In the genomic region with DNA sequence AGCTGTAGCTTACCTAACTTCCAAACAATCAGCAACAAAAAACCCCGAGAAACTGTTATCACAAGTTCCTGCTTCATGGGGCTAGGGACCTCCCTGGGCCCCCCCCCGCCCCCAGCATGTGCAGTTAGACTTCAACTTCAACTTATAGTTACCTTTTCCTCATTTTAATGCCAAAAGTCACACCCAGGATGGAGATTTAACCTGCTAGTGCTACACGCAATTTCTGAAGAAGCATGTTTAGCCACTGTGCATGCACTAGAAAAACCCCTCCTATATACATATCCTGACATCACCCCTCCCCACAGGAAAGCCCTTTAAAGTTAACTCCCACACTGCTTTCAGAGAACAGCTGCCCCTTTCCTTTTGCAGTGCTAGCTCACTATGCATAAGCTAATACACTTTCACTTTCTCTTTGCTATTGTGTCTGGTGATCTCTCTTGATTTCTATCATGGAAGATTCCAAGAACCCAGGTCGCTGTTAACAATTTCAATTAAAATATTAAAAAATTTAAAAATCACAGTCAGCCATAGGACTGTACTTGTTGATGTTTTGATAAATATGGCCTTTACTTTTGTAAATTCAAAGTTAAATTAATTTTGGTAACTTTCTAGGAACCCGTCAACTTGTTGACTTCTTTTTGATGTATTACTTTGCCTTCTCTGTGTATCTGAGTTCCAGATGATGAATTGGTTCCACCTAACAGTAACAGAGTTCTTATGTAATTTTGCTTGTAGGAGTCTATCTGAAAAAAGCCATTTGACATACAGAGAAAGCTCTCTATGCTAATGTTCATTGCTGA, we compare ENCODE assay signal across 1 cellular context.
TF ChIP-seq lines count a peak whose summit lies in the region.

No MANE protein-coding gene starts in this region.

TF ChIP-seq in GM12878, 131 proteins besides CTCF, POLR2A, EP300 and RAD21 (continued from another document and continues in another):
- TF ChIP-seq, protein P1, sequence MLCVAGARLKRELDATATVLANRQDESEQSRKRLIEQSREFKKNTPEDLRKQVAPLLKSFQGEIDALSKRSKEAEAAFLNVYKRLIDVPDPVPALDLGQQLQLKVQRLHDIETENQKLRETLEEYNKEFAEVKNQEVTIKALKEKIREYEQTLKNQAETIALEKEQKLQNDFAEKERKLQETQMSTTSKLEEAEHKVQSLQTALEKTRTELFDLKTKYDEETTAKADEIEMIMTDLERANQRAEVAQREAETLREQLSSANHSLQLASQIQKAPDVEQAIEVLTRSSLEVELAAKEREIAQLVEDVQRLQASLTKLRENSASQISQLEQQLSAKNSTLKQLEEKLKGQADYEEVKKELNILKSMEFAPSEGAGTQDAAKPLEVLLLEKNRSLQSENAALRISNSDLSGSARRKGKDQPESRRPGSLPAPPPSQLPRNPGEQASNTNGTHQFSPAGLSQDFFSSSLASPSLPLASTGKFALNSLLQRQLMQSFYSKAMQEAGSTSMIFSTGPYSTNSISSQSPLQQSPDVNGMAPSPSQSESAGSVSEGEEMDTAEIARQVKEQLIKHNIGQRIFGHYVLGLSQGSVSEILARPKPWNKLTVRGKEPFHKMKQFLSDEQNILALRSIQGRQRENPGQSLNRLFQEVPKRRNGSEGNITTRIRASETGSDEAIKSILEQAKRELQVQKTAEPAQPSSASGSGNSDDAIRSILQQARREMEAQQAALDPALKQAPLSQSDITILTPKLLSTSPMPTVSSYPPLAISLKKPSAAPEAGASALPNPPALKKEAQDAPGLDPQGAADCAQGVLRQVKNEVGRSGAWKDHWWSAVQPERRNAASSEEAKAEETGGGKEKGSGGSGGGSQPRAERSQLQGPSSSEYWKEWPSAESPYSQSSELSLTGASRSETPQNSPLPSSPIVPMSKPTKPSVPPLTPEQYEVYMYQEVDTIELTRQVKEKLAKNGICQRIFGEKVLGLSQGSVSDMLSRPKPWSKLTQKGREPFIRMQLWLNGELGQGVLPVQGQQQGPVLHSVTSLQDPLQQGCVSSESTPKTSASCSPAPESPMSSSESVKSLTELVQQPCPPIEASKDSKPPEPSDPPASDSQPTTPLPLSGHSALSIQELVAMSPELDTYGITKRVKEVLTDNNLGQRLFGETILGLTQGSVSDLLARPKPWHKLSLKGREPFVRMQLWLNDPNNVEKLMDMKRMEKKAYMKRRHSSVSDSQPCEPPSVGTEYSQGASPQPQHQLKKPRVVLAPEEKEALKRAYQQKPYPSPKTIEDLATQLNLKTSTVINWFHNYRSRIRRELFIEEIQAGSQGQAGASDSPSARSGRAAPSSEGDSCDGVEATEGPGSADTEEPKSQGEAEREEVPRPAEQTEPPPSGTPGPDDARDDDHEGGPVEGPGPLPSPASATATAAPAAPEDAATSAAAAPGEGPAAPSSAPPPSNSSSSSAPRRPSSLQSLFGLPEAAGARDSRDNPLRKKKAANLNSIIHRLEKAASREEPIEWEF (IDR thresholded peaks at IDR 0.05; ENCODE audit: insufficient replicate concordance, low read depth, low read length) = no peak
- TF ChIP-seq CBX5 (IDR thresholded peaks at IDR 0.05; ENCODE audit: low read depth) (no peak), GABPA (IDR thresholded peaks at IDR 0.05; ENCODE audit: low read depth) (peak; percentile 65), ATF3 (IDR thresholded peaks at IDR 0.05; ENCODE audit: borderline replicate concordance, extremely low read depth, low read depth, low read length) (no peak), PAX5 (IDR thresholded peaks at IDR 0.05; ENCODE audit: borderline replicate concordance, low read depth, low read length) (peak; percentile 28; the same call in 1 of the 2 replicates), RELA (IDR thresholded peaks at IDR 0.05; ENCODE audit: borderline replicate concordance, partially characterized antibody) (no peak), HDGF (IDR thresholded peaks at IDR 0.05) (no peak), CHD1 (IDR thresholded peaks at IDR 0.05; ENCODE audit: low read depth, low read length) (no peak), NFYA (IDR thresholded peaks at IDR 0.05; ENCODE audit: borderline replicate concordance, low read depth, low read length) (no peak), ZNF207 (IDR thresholded peaks at IDR 0.05; ENCODE audit: borderline replicate concordance) (no peak), SP1 (IDR thresholded peaks at IDR 0.05; ENCODE audit: low read depth, low read length) (no peak), SREBF2 (IDR thresholded peaks at IDR 0.05; ENCODE audit: low read length) (no peak), SMAD1 (IDR thresholded peaks at IDR 0.05; ENCODE audit: low read depth, partially characterized antibody) (no peak), NR2F1 (conservative IDR thresholded peaks at IDR 0.05) (peak; percentile 32; the same call in 1 of the 2 replicates), IKZF1 (conservative IDR thresholded peaks at IDR 0.05) (peak; percentile 54), SUPT20H (IDR thresholded peaks at IDR 0.05; ENCODE audit: borderline replicate concordance, control insufficient read depth, low read depth, low read length) (no peak), ELK1 (IDR thresholded peaks at IDR 0.05; ENCODE audit: low read depth, low read length) (0 out of 2 replicates have a peak, but pooled peaks have one; percentile 32), BACH1 (IDR thresholded peaks at IDR 0.05; ENCODE audit: borderline replicate concordance) (no peak), NFIC (IDR thresholded peaks at IDR 0.05; ENCODE audit: low read depth, low read length) (peak; percentile 88), NFXL1 (IDR thresholded peaks at IDR 0.05; ENCODE audit: borderline replicate concordance) (no peak), MTA3 (IDR thresholded peaks at IDR 0.05; ENCODE audit: borderline replicate concordance, low read length) (peak; percentile 84; the same call in 1 of the 2 replicates), BCL11A (IDR thresholded peaks at IDR 0.05; ENCODE audit: low read depth, low read length) (peak; percentile 36; the same call in 1 of the 2 replicates), CBFB (IDR thresholded peaks at IDR 0.05; ENCODE audit: low read depth) (peak; percentile 35; the same call in 1 of the 2 replicates), SRF (IDR thresholded peaks at IDR 0.05; ENCODE audit: low read depth in 2 of 2, low read length in 2 of 2) (peak in 1 of 2 experiments; percentile 69; a peak in 1 of 4 replicates), BHLHE40 (IDR thresholded peaks at IDR 0.05; ENCODE audit: borderline replicate concordance in 1 of 2, low read depth in 2 of 2, low read length in 1 of 2) (peak; percentile 71 to 77), FOXM1 (IDR thresholded peaks at IDR 0.05; ENCODE audit: low read depth, low read length) (peak; percentile 91), MEF2B (IDR thresholded peaks at IDR 0.05; ENCODE audit: partially characterized antibody, poor library complexity, severe bottlenecking) (peak; percentile 48), CEBPB (IDR thresholded peaks at IDR 0.05; ENCODE audit: borderline replicate concordance in 1 of 2, low read depth in 2 of 2, low read length in 2 of 2) (no peak), KDM1A (IDR thresholded peaks at IDR 0.05; ENCODE audit: borderline replicate concordance) (no peak), RB1 (IDR thresholded peaks at IDR 0.05; ENCODE audit: borderline replicate concordance) (no peak), IRF4 (IDR thresholded peaks at IDR 0.05; ENCODE audit: low read depth, low read length) (peak; percentile 80)
- TF ChIP-seq, protein P2, sequence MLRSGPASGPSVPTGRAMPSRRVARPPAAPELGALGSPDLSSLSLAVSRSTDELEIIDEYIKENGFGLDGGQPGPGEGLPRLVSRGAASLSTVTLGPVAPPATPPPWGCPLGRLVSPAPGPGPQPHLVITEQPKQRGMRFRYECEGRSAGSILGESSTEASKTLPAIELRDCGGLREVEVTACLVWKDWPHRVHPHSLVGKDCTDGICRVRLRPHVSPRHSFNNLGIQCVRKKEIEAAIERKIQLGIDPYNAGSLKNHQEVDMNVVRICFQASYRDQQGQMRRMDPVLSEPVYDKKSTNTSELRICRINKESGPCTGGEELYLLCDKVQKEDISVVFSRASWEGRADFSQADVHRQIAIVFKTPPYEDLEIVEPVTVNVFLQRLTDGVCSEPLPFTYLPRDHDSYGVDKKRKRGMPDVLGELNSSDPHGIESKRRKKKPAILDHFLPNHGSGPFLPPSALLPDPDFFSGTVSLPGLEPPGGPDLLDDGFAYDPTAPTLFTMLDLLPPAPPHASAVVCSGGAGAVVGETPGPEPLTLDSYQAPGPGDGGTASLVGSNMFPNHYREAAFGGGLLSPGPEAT (IDR thresholded peaks at IDR 0.05; ENCODE audit: low read depth) = peak; percentile 73; the same call in 1 of the 2 replicates
- TF ChIP-seq, protein P3, sequence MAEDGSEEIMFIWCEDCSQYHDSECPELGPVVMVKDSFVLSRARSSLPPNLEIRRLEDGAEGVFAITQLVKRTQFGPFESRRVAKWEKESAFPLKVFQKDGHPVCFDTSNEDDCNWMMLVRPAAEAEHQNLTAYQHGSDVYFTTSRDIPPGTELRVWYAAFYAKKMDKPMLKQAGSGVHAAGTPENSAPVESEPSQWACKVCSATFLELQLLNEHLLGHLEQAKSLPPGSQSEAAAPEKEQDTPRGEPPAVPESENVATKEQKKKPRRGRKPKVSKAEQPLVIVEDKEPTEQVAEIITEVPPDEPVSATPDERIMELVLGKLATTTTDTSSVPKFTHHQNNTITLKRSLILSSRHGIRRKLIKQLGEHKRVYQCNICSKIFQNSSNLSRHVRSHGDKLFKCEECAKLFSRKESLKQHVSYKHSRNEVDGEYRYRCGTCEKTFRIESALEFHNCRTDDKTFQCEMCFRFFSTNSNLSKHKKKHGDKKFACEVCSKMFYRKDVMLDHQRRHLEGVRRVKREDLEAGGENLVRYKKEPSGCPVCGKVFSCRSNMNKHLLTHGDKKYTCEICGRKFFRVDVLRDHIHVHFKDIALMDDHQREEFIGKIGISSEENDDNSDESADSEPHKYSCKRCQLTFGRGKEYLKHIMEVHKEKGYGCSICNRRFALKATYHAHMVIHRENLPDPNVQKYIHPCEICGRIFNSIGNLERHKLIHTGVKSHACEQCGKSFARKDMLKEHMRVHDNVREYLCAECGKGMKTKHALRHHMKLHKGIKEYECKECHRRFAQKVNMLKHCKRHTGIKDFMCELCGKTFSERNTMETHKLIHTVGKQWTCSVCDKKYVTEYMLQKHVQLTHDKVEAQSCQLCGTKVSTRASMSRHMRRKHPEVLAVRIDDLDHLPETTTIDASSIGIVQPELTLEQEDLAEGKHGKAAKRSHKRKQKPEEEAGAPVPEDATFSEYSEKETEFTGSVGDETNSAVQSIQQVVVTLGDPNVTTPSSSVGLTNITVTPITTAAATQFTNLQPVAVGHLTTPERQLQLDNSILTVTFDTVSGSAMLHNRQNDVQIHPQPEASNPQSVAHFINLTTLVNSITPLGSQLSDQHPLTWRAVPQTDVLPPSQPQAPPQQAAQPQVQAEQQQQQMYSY (CRISPR knock-in tag; IDR thresholded peaks at IDR 0.05) = no peak
- TF ChIP-seq, protein P4, sequence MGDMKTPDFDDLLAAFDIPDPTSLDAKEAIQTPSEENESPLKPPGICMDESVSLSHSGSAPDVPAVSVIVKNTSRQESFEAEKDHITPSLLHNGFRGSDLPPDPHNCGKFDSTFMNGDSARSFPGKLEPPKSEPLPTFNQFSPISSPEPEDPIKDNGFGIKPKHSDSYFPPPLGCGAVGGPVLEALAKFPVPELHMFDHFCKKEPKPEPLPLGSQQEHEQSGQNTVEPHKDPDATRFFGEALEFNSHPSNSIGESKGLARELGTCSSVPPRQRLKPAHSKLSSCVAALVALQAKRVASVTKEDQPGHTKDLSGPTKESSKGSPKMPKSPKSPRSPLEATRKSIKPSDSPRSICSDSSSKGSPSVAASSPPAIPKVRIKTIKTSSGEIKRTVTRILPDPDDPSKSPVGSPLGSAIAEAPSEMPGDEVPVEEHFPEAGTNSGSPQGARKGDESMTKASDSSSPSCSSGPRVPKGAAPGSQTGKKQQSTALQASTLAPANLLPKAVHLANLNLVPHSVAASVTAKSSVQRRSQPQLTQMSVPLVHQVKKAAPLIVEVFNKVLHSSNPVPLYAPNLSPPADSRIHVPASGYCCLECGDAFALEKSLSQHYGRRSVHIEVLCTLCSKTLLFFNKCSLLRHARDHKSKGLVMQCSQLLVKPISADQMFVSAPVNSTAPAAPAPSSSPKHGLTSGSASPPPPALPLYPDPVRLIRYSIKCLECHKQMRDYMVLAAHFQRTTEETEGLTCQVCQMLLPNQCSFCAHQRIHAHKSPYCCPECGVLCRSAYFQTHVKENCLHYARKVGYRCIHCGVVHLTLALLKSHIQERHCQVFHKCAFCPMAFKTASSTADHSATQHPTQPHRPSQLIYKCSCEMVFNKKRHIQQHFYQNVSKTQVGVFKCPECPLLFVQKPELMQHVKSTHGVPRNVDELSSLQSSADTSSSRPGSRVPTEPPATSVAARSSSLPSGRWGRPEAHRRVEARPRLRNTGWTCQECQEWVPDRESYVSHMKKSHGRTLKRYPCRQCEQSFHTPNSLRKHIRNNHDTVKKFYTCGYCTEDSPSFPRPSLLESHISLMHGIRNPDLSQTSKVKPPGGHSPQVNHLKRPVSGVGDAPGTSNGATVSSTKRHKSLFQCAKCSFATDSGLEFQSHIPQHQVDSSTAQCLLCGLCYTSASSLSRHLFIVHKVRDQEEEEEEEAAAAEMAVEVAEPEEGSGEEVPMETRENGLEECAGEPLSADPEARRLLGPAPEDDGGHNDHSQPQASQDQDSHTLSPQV (IDR thresholded peaks at IDR 0.05) = peak; percentile 57; the same call in 1 of the 2 replicates
- TF ChIP-seq, protein P5, sequence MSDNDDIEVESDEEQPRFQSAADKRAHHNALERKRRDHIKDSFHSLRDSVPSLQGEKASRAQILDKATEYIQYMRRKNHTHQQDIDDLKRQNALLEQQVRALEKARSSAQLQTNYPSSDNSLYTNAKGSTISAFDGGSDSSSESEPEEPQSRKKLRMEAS (IDR thresholded peaks at IDR 0.05; ENCODE audit: low read depth, low read length) = peak; percentile 45; the same call in 1 of the 2 replicates
